9 cellular contexts compared by ENCODE assay signal in the genomic region with DNA sequence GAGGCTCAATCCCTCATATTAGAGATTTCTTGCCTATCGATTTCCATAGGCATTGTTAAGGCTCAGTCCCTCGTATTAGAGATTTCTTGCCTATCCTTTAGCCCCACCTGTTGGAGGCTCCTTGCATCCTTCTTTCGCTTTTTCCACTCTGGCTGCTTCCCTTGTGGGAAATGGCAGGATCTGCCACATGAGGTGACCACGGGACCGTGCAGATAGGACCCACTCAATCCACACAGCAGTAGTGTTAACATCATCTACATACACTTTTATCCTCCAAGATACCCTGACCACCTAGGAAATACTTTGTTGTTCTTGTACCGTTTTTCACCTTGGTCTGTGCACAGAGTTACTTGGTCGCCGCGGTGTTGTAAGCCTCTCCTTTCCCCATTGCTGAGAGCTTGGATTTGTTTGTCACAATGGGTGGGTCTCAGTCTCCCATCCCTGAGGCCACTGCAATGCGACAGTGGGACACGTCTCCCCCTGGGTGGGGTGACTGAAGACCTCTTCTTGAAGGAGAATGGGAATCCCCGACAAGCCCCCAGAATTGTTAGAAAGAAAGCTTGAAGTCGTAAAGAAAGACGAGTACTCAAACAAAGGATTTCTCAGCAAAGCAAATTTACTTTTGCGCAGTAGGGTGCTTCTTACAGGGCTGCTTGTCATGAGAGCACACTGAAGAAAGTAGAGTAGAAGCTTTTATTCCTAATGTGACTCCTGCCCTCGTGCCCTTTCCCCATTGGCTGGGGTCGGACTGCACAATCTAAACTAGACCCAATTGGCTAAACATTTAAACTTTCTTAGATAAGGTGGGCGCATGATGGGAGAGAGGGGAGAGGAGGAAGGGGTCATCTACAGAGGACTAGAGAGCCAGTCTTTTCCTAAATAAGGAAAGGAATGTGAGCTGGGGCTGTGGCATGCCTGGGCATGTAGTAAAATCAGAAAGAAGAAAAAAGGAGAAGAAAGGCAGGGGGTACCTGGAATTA. TPM values are rescaled to one million over a fixed set of nuclear protein-coding genes. Genes with fewer than 3 reads are reported as not detected.
DNase-seq lines count a peak whose midpoint lies in the region; ATAC-seq and TF ChIP-seq lines count a peak whose summit lies in the region.
"Had no signal": no experiment of that assay in that cellular context is flagged by ENCODE, and none has a peak within 500 bp of the region (broad histone marks: within the 10 kb centered on the region; RNA-seq: fewer than 3 reads in every experiment).

No MANE protein-coding gene starts in this region.

- H3K9me3 Mint-ChIP-seq in naive thymus-derived CD8-positive, alpha-beta T cell = no peaks in the 10 kb centered on the region

- intact Hi-C loops in Right ventricle myocardium inferior (cut with DNase I) = loop anchor here (2.0 kb wide), 1 partner anchor 231 kb away; no protein-coding TSS in a partner anchor
- intact Hi-C loops in cardiac septum (cut with DNase I) = loop anchor here (2.0 kb wide), 1 partner anchor 231 kb away; no protein-coding TSS in a partner anchor
- intact Hi-C loops in sciatic nerve (cut with DNase I) = no loop called here

- H3K27me3 Mint-ChIP-seq in naive thymus-derived CD8-positive, alpha-beta T cell = no peaks in the 10 kb centered on the region

- H3K4me3 Mint-ChIP-seq in naive thymus-derived CD8-positive, alpha-beta T cell = no peak overlapping the region

- H3K27ac Mint-ChIP-seq in naive thymus-derived CD8-positive, alpha-beta T cell = peak overlapping the region in 1 of 10 donors; percentile 32

- ATAC-seq in Right ventricle myocardium inferior = peak; percentile 52
- peak; percentile 87 for ATAC-seq in sciatic nerve
- no peak for ATAC-seq in HG02840 (IDR thresholded peaks at IDR 0.05; ENCODE audit: low FRiP score, unreplicated experiment)
- ATAC-seq in HG03135 (IDR thresholded peaks at IDR 0.05; ENCODE audit: unreplicated experiment) = no peak
- ATAC-seq in naive thymus-derived CD8-positive, alpha-beta T cell = no peak

- peaks cover 0 to 3% (median 0%) of the 10 kb centered on the region in 4 donors for H3K4me1 Mint-ChIP-seq in naive thymus-derived CD8-positive, alpha-beta T cell

- POLR2A ChIA-PET in naive thymus-derived CD8-positive, alpha-beta T cell (lab: Charles Lee) = no interaction called here

- peak; percentile 35 for TF ChIP-seq CTCF in foreskin fibroblast (IDR thresholded peaks at IDR 0.05; ENCODE audit: low read depth, low read length)

- peaks cover 0 to 44% (median 3%) of the 10 kb centered on the region in 3 donors for H3K36me3 Mint-ChIP-seq in naive thymus-derived CD8-positive, alpha-beta T cell

- H3K4me3 ChIP-seq in foreskin fibroblast (ENCODE audit: low read depth in 1 of 2, low read length in 2 of 2) = no peak overlapping the region

- DNase-seq in Right ventricle myocardium inferior (ENCODE audit: missing footprints) (no peak), cardiac septum (ENCODE audit: low spot score) (no peak), RPMI7951 (ENCODE audit: low read depth) (peak; percentile 53), foreskin fibroblast (peak; percentile 18 to 50), sciatic nerve (ENCODE audit: low spot score) (no peak)
- DNase-seq in naive thymus-derived CD8-positive, alpha-beta T cell = no peak

RNA-seq across cellular contexts. Expression of gene IFT74, which starts 19.8 kb away (rescaled TPM):
- total RNA-seq in Right ventricle myocardium inferior = 12.2 TPM
- total RNA-seq in cardiac septum = 8.7 TPM
- total RNA-seq in RPMI7951 (2014; rRNA removed; shearing (Covaris generic)) = 15.7 and 20.2 TPM in 2 replicates
- 22.6 TPM for total RNA-seq in sciatic nerve
- total RNA-seq in naive thymus-derived CD8-positive, alpha-beta T cell = 10 to 100 TPM; 10.9 to 13.2 TPM
- polyA plus RNA-seq in naive thymus-derived CD8-positive, alpha-beta T cell = 10 to 100 TPM in 1 of 3 donors, 1 to 10 TPM in 2; 7.5 to 15.4 (median 9.3) TPM

RNA-seq across cellular contexts. Expression of gene PLAA, which starts 29.0 kb away (rescaled TPM):
- 30.3 TPM for total RNA-seq in Right ventricle myocardium inferior
- total RNA-seq in cardiac septum = 31.5 TPM
- total RNA-seq in RPMI7951 (2014; rRNA removed; shearing (Covaris generic)) = 18.1 and 22.6 TPM in 2 replicates
- 21.8 TPM for total RNA-seq in sciatic nerve
- total RNA-seq in naive thymus-derived CD8-positive, alpha-beta T cell = 10 to 100 TPM; 25.1 to 29.8 TPM
- polyA plus RNA-seq in naive thymus-derived CD8-positive, alpha-beta T cell = 10 to 100 TPM; 11.2 to 20.2 (median 14.6) TPM

RNA-seq across cellular contexts. Expression of gene LRRC19, which starts 29.5 kb away (rescaled TPM):
- not detected for total RNA-seq in Right ventricle myocardium inferior
- not detected for total RNA-seq in cardiac septum
- not detected in 2 replicates for total RNA-seq in RPMI7951 (2014; rRNA removed; shearing (Covaris generic))
- not detected for total RNA-seq in sciatic nerve
- not detected for total RNA-seq in naive thymus-derived CD8-positive, alpha-beta T cell
- under 1 TPM in 1 of 3 donors, not detected in 2; 0.06 TPM for polyA plus RNA-seq in naive thymus-derived CD8-positive, alpha-beta T cell
- total RNA-seq: subcutaneous adipose tissue had no signal

Comparison
In these comparisons a context has a peak if more than half of its experiments do, and no peak if none do; other contexts are left out.
1. ATAC-seq: peak in Right ventricle myocardium inferior (single experiment) and sciatic nerve (single experiment); none in HG02840 (single experiment), HG03135 (single experiment) and naive thymus-derived CD8-positive, alpha-beta T cell (0 of 2).
2. DNase-seq: peak in RPMI7951 (single experiment) and foreskin fibroblast (2 of 2); none in Right ventricle myocardium inferior (single experiment), cardiac septum (single experiment), sciatic nerve (single experiment) and naive thymus-derived CD8-positive, alpha-beta T cell (0 of 10).